In the genomic region with DNA sequence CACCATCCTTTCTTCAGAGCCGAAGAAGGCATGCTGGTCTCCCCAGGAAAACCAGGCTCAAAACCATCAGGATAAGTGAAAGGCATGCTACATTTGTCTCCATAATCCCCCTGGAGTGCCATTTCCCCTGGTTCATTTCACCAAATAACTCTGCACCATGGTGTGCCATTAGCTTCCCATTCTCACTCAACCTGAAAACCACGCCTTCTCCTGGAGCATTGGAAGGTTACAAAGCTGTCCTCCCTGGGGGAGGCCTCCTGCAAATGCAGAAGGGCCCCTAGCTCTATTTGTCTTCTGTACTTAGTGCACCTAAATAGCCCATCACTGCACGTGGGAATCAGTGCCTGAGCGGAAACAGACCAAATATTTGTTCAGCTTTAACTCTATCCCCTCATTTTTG, we compare ENCODE assay signal across 1 cellular context.
TF ChIP-seq lines count a peak whose summit lies in the region.

No MANE protein-coding gene starts in this region.

TF ChIP-seq in HepG2, 621 proteins besides CTCF, POLR2A, EP300 and RAD21 (continued from another document):
- TF ChIP-seq THYN1 (CRISPR knock-in tag; IDR thresholded peaks at IDR 0.05; ENCODE audit: borderline replicate concordance, low read depth) (no peak), TCF7 (IDR thresholded peaks at IDR 0.05; ENCODE audit: low read depth) (no peak), ZBTB46 (CRISPR knock-in tag; IDR thresholded peaks at IDR 0.05; ENCODE audit: borderline replicate concordance) (no peak), GATAD2A (CRISPR knock-in tag; IDR thresholded peaks at IDR 0.05) (peak; percentile 34; the same call in 1 of the 2 replicates), SOX13 (IDR thresholded peaks at IDR 0.05) (no peak), SOX13 (CRISPR knock-in tag; conservative IDR thresholded peaks at IDR 0.05 in 1 of 2, IDR thresholded peaks at IDR 0.05 in 1 of 2) (peak in 1 of 2 experiments; percentile 26; a peak in 1 of 4 replicates), HMG20B (CRISPR knock-in tag; conservative IDR thresholded peaks at IDR 0.05) (peak; percentile 46; the same call in 1 of the 2 replicates), BHLHE40 (IDR thresholded peaks at IDR 0.05; ENCODE audit: low read length) (peak; percentile 38; the same call in 1 of the 2 replicates), RARA (CRISPR knock-in tag; IDR thresholded peaks at IDR 0.05) (0 out of 2 replicates have a peak, but pooled peaks have one; percentile 22), ZNF263 (CRISPR knock-in tag; IDR thresholded peaks at IDR 0.05) (peak; percentile 59; the same call in 1 of the 2 replicates), NR2F6 (IDR thresholded peaks at IDR 0.05) (0 out of 2 replicates have a peak, but pooled peaks have one; percentile 17), NR2F6 (CRISPR knock-in tag; IDR thresholded peaks at IDR 0.05) (no peak), GLI4 (CRISPR knock-in tag; IDR thresholded peaks at IDR 0.05; ENCODE audit: borderline replicate concordance) (no peak), SOX6 (IDR thresholded peaks at IDR 0.05) (no peak), SOX6 (CRISPR knock-in tag; IDR thresholded peaks at IDR 0.05) (peak; percentile 53; the same call in 1 of the 2 replicates), ETS1 (CRISPR knock-in tag; IDR thresholded peaks at IDR 0.05) (no peak), ZNF446 (CRISPR knock-in tag; IDR thresholded peaks at IDR 0.05) (no peak)
- TF ChIP-seq, protein P1, sequence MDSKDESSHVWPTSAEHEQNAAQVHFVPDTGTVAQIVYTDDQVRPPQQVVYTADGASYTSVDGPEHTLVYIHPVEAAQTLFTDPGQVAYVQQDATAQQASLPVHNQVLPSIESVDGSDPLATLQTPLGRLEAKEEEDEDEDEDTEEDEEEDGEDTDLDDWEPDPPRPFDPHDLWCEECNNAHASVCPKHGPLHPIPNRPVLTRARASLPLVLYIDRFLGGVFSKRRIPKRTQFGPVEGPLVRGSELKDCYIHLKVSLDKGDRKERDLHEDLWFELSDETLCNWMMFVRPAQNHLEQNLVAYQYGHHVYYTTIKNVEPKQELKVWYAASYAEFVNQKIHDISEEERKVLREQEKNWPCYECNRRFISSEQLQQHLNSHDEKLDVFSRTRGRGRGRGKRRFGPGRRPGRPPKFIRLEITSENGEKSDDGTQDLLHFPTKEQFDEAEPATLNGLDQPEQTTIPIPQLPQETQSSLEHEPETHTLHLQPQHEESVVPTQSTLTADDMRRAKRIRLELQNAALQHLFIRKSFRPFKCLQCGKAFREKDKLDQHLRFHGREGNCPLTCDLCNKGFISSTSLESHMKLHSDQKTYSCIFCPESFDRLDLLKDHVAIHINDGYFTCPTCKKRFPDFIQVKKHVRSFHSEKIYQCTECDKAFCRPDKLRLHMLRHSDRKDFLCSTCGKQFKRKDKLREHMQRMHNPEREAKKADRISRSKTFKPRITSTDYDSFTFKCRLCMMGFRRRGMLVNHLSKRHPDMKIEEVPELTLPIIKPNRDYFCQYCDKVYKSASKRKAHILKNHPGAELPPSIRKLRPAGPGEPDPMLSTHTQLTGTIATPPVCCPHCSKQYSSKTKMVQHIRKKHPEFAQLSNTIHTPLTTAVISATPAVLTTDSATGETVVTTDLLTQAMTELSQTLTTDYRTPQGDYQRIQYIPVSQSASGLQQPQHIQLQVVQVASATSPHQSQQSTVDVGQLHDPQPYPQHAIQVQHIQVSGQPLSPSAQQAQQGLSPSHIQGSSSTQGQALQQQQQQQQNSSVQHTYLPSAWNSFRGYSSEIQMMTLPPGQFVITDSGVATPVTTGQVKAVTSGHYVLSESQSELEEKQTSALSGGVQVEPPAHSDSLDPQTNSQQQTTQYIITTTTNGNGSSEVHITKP (CRISPR knock-in tag; IDR thresholded peaks at IDR 0.05; ENCODE audit: low read depth) = 0 out of 2 replicates have a peak, but pooled peaks have one; percentile 42
- TF ChIP-seq, protein P2, sequence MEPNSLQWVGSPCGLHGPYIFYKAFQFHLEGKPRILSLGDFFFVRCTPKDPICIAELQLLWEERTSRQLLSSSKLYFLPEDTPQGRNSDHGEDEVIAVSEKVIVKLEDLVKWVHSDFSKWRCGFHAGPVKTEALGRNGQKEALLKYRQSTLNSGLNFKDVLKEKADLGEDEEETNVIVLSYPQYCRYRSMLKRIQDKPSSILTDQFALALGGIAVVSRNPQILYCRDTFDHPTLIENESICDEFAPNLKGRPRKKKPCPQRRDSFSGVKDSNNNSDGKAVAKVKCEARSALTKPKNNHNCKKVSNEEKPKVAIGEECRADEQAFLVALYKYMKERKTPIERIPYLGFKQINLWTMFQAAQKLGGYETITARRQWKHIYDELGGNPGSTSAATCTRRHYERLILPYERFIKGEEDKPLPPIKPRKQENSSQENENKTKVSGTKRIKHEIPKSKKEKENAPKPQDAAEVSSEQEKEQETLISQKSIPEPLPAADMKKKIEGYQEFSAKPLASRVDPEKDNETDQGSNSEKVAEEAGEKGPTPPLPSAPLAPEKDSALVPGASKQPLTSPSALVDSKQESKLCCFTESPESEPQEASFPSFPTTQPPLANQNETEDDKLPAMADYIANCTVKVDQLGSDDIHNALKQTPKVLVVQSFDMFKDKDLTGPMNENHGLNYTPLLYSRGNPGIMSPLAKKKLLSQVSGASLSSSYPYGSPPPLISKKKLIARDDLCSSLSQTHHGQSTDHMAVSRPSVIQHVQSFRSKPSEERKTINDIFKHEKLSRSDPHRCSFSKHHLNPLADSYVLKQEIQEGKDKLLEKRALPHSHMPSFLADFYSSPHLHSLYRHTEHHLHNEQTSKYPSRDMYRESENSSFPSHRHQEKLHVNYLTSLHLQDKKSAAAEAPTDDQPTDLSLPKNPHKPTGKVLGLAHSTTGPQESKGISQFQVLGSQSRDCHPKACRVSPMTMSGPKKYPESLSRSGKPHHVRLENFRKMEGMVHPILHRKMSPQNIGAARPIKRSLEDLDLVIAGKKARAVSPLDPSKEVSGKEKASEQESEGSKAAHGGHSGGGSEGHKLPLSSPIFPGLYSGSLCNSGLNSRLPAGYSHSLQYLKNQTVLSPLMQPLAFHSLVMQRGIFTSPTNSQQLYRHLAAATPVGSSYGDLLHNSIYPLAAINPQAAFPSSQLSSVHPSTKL (CRISPR knock-in tag; IDR thresholded peaks at IDR 0.05) = 0 out of 2 replicates have a peak, but pooled peaks have one; percentile 35
- TF ChIP-seq, protein P3, sequence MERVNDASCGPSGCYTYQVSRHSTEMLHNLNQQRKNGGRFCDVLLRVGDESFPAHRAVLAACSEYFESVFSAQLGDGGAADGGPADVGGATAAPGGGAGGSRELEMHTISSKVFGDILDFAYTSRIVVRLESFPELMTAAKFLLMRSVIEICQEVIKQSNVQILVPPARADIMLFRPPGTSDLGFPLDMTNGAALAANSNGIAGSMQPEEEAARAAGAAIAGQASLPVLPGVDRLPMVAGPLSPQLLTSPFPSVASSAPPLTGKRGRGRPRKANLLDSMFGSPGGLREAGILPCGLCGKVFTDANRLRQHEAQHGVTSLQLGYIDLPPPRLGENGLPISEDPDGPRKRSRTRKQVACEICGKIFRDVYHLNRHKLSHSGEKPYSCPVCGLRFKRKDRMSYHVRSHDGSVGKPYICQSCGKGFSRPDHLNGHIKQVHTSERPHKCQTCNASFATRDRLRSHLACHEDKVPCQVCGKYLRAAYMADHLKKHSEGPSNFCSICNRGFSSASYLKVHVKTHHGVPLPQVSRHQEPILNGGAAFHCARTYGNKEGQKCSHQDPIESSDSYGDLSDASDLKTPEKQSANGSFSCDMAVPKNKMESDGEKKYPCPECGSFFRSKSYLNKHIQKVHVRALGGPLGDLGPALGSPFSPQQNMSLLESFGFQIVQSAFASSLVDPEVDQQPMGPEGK (CRISPR knock-in tag; IDR thresholded peaks at IDR 0.05) = peak; percentile 90
